In genomic region chr19:56832352-56832928, GRCh38 we compare ENCODE assay signal across 30 cellular contexts. TPM values are rescaled to one million over a fixed set of nuclear protein-coding genes. Genes with fewer than 3 reads are reported as not detected.
A peak's percentile ranks its signal among the peaks of the same experiment; 100 is the strongest.
DNase-seq lines count a peak whose midpoint lies in the region; ATAC-seq, FAIRE-seq and TF ChIP-seq lines count a peak whose summit lies in the region.
"Had no signal": no experiment of that assay in that cellular context is flagged by ENCODE, and none has a peak within 500 bp of the region (broad histone marks: within the 10 kb centered on the region; RNA-seq: fewer than 3 reads in every experiment).

No MANE protein-coding gene starts in this region.

- peaks cover 98% of the 10 kb centered on the region for H4K20me1 ChIP-seq in HepG2 (ENCODE audit: insufficient read depth, low read length)
- H4K20me1 ChIP-seq: BLaER1 had no signal

- H3K27me3 Mint-ChIP-seq in naive thymus-derived CD4-positive, alpha-beta T cell = peaks cover 0 to 20% (median 11%) of the 10 kb centered on the region in 5 donors
- H3K27me3 Mint-ChIP-seq: CD4-positive, CD25-positive, alpha-beta regulatory T cell had no signal

- no peak overlapping the region for H2AFZ ChIP-seq in HepG2 (ENCODE audit: low read length)

- H3K4me2 ChIP-seq in HepG2 (ENCODE audit: low read depth, low read length) = peak overlapping the region; percentile 28; the same call in 1 of the 2 replicates
- H3K4me2 ChIP-seq: A549, BLaER1 had no signal

- FAIRE-seq in HepG2 (lab: Jason Lieb, UNC) = no peak
- FAIRE-seq: A549, GM12878, GM12892, GM18507, GM19239 had no signal

- no peak for TF ChIP-seq RAD21 in HepG2 (CRISPR knock-in tag; IDR thresholded peaks at IDR 0.05)

- TF ChIP-seq EP300 in HepG2 (IDR thresholded peaks at IDR 0.05; ENCODE audit: low read depth in 2 of 2, low read length in 2 of 2) (no peak), HepG2 (CRISPR knock-in tag; IDR thresholded peaks at IDR 0.05; ENCODE audit: borderline replicate concordance) (no peak)

- in situ Hi-C loops in HepG2 (cut with HindIII; ENCODE audit: extremely low pct_ligation_motif_present, low pct_unique_long_range_greater_than_20kb) = loop anchor here (10.0 kb wide), 1 partner anchor 232 kb away; no protein-coding TSS in a partner anchor

- POLR2A ChIA-PET in HepG2 (lab: Yijun Ruan, JAX) = no interaction called here
- POLR2A ChIA-PET in naive thymus-derived CD4-positive, alpha-beta T cell (lab: Charles Lee) = no interaction called here
- POLR2A ChIA-PET in A673 (lab: Charles Lee; ENCODE audit: low non-redundant PET) = no interaction called here

- peaks cover 0 to 4% (median 0%) of the 10 kb centered on the region in 7 donors for H3K4me1 Mint-ChIP-seq in naive thymus-derived CD4-positive, alpha-beta T cell
- H3K4me1 Mint-ChIP-seq: CD4-positive, CD25-positive, alpha-beta regulatory T cell; CD8-positive, alpha-beta memory T cell had no signal

- H3K36me3 ChIP-seq in HepG2 (replicated peaks in 1 of 2; ENCODE audit: control insufficient read depth in 1 of 2, insufficient read depth in 2 of 2, low read length in 2 of 2) (peaks cover 20 to 66% of the 10 kb centered on the region in 2 experiments), right lobe of liver (no peaks in the 10 kb centered on the region), iPS-20b (ENCODE audit: insufficient read depth, low read depth, low read length) (no peaks in the 10 kb centered on the region), A673 (ENCODE audit: insufficient read depth, low read length, poor library complexity, severe bottlenecking) (peaks cover 68% of the 10 kb centered on the region)
- no peaks in the 10 kb centered on the region for H3K36me3 ChIP-seq in naive thymus-derived CD4-positive, alpha-beta T cell (ENCODE audit: control insufficient read depth in 2 of 3, insufficient read depth in 3 of 3, low read length in 3 of 3)
- H3K36me3 ChIP-seq: BE2C, BLaER1 had no signal

- H3K9me3 ChIP-seq in HepG2 (ENCODE audit: low read length) (no peaks in the 10 kb centered on the region), right lobe of liver (no peaks in the 10 kb centered on the region), iPS-20b (ENCODE audit: insufficient read depth, low read depth, low read length) (peaks cover 96% of the 10 kb centered on the region), A673 (ENCODE audit: low read depth, low read length, poor library complexity, severe bottlenecking) (no peaks in the 10 kb centered on the region)
- H3K9me3 ChIP-seq in naive thymus-derived CD4-positive, alpha-beta T cell (ENCODE audit: control insufficient read depth in 2 of 3, low read length in 3 of 3) = peaks cover 0 to 27% (median 6%) of the 10 kb centered on the region in 3 experiments
- H3K9me3 ChIP-seq: BE2C had no signal

- WGBS in HepG2 (ENCODE audit: low lambda C conversion rate) = 47% methylated on average over 5 of the region's 5 CpGs
- 57% methylated on average over 4 of the region's 5 CpGs for WGBS in right lobe of liver (ENCODE audit: insufficient coverage, low coverage, low lambda C conversion rate, missing lambda C conversion rate)

- intact Hi-C loops in HepG2 (cut with micrococcal nuclease; ENCODE audit: unreplicated experiment) (no loop called here), right lobe of liver (cut with DNase I) (no loop called here), A673 (cut with micrococcal nuclease; ENCODE audit: unreplicated experiment) (no loop called here)
- intact Hi-C loops in naive thymus-derived CD4-positive, alpha-beta T cell (cut with micrococcal nuclease) = no loop called here

- H3K9me3 Mint-ChIP-seq in naive thymus-derived CD4-positive, alpha-beta T cell = peaks cover 24 to 90% (median 47%) of the 10 kb centered on the region in 11 donors

- BruUV-seq in HepG2 (replicated peaks; lab: Mats Ljungman, UMichigan) (no TSS peak), A673 (replicated peaks; lab: Mats Ljungman, UMichigan) (no TSS peak)

- peak; percentile 23; the same call in 1 of the 3 replicates for ATAC-seq in HepG2
- no peak for ATAC-seq in right lobe of liver
- peak; percentile 16 for ATAC-seq in naive thymus-derived CD4-positive, alpha-beta T cell
- ATAC-seq: A549, GM12878 had no signal

- H3K79me2 ChIP-seq in HepG2 (ENCODE audit: insufficient read depth, low read length) = peaks cover 89% of the 10 kb centered on the region

- TF ChIP-seq POLR2A in HepG2 (IDR thresholded peaks at IDR 0.05; ENCODE audit: insufficient read depth in 1 of 2, low read depth in 2 of 2, low read length in 2 of 2) (peak; percentile 23 to 37; a peak in 1 of 4 replicates), right lobe of liver (IDR thresholded peaks at IDR 0.05) (no peak)

- H3K4me1 ChIP-seq in HepG2 (ENCODE audit: insufficient read depth, low read length) (peaks cover 80% of the 10 kb centered on the region), right lobe of liver (peaks cover 0 to 9% (median 0%) of the 10 kb centered on the region in 4 donors), iPS-20b (ENCODE audit: insufficient read depth, low read length) (no peaks in the 10 kb centered on the region), A673 (ENCODE audit: insufficient read depth, low read length, poor library complexity, severe bottlenecking) (peaks cover 7% of the 10 kb centered on the region)
- H3K4me1 ChIP-seq in naive thymus-derived CD4-positive, alpha-beta T cell (ENCODE audit: control insufficient read depth in 2 of 2, insufficient read depth in 2 of 2, low read length in 2 of 2) = no peaks in the 10 kb centered on the region
- H3K4me1 ChIP-seq: A549, BE2C, BLaER1 had no signal

- TF ChIP-seq CTCF in HepG2 (CRISPR knock-in tag; IDR thresholded peaks at IDR 0.05) = no peak
- no peak for TF ChIP-seq CTCF in right lobe of liver (IDR thresholded peaks at IDR 0.05)
- no peak for TF ChIP-seq CTCF in A673 (conservative IDR thresholded peaks at IDR 0.05; ENCODE audit: low read depth, low read length)

- no peak overlapping the region for H3K4me3 Mint-ChIP-seq in naive thymus-derived CD4-positive, alpha-beta T cell
- H3K4me3 Mint-ChIP-seq: CD14-positive monocyte; CD4-positive, alpha-beta memory T cell; CD4-positive, CD25-positive, alpha-beta regulatory T cell; CD8-positive, alpha-beta memory T cell had no signal

- no peak overlapping the region for H3K27ac Mint-ChIP-seq in naive thymus-derived CD4-positive, alpha-beta T cell
- H3K27ac Mint-ChIP-seq: CD14-positive monocyte; CD4-positive, alpha-beta memory T cell; CD4-positive, CD25-positive, alpha-beta regulatory T cell; CD8-positive, alpha-beta memory T cell had no signal

- H3K9ac ChIP-seq in HepG2 (ENCODE audit: insufficient read depth, low read depth, low read length) (no peak overlapping the region), iPS-20b (ENCODE audit: low read depth, low read length) (no peak overlapping the region)
- H3K9ac ChIP-seq: BLaER1 had no signal

- H3K4me3 ChIP-seq in HepG2 (replicated peaks in 1 of 3; ENCODE audit: insufficient read depth in 1 of 3, low read depth in 2 of 3, low read length in 3 of 3) (peak overlapping the region in 1 of 3 experiments; percentile 18; a peak in 1 of 6 replicates), right lobe of liver (no peak overlapping the region), iPS-20b (ENCODE audit: low read length) (peak overlapping the region; percentile 9; the same call in 1 of the 2 replicates), A673 (ENCODE audit: low read depth, low read length, poor library complexity, severe bottlenecking) (no peak overlapping the region)
- no peak overlapping the region for H3K4me3 ChIP-seq in naive thymus-derived CD4-positive, alpha-beta T cell (ENCODE audit: low read length)
- H3K4me3 ChIP-seq: A549, BLaER1, GM12878 had no signal

- H3K27me3 ChIP-seq in HepG2 (ENCODE audit: control insufficient read depth in 1 of 2, insufficient read depth in 2 of 2, low read length in 2 of 2) = no peaks in the 10 kb centered on the region
- H3K27me3 ChIP-seq in right lobe of liver = no peaks in the 10 kb centered on the region
- no peaks in the 10 kb centered on the region for H3K27me3 ChIP-seq in iPS-20b (ENCODE audit: insufficient read depth, low read length)
- H3K27me3 ChIP-seq in naive thymus-derived CD4-positive, alpha-beta T cell (ENCODE audit: control insufficient read depth in 2 of 2, insufficient read depth in 2 of 2, low read length in 2 of 2) = no peaks in the 10 kb centered on the region
- no peaks in the 10 kb centered on the region for H3K27me3 ChIP-seq in A673 (replicated peaks; ENCODE audit: insufficient read depth, low read depth, low read length, poor library complexity)
- H3K27me3 ChIP-seq: BE2C, BLaER1 had no signal

- H3K36me3 Mint-ChIP-seq in naive thymus-derived CD4-positive, alpha-beta T cell = peaks cover 0 to 23% (median 13%) of the 10 kb centered on the region in 5 donors
- H3K36me3 Mint-ChIP-seq: CD14-positive monocyte had no signal

- H3K27ac ChIP-seq in HepG2 (ENCODE audit: extremely low read length, insufficient read depth, low read length) (no peak overlapping the region), right lobe of liver (no peak overlapping the region), iPS-20b (ENCODE audit: low read length) (no peak overlapping the region), A673 (ENCODE audit: low read depth, low read length, poor library complexity, severe bottlenecking) (no peak overlapping the region)
- no peak overlapping the region for H3K27ac ChIP-seq in naive thymus-derived CD4-positive, alpha-beta T cell (ENCODE audit: low read depth, low read length)
- H3K27ac ChIP-seq: 22Rv1, A549, BLaER1 had no signal

- CTCF ChIA-PET in HepG2 (lab: Yijun Ruan, JAX; ENCODE audit: low intra/inter-chr PET ratio, low total read pairs) (no interaction called here), A673 (lab: Charles Lee) (no interaction called here)
- CTCF ChIA-PET in naive thymus-derived CD4-positive, alpha-beta T cell (lab: Charles Lee) = no interaction called here

- DNase-seq in HepG2 (ENCODE audit: low spot score) = peak; percentile 13
- no peak for DNase-seq in right lobe of liver
- DNase-seq in naive thymus-derived CD4-positive, alpha-beta T cell = no peak
- no peak for DNase-seq in A673 (ENCODE audit: low spot score)
- DNase-seq in stimulated activated CD4-positive, alpha-beta T cell treated with anti-CD3 and anti-CD28 coated beads, Interleukin-4, amount 100 ng/mL, for 1 hour = no peak
- DNase-seq: ACHN; BE2C; CD4-positive, alpha-beta memory T cell; CD4-positive, CD25-positive, alpha-beta regulatory T cell; CD8-positive, alpha-beta memory T cell; COR-L47; DMS 273 treated with DMSO at 0.1 percent for 48 hours; DMS153; DMS53; DMS79; DND-41; EL; GDM1 had no signal

RNA-seq across cellular contexts. Expression of gene PEG3, which starts 8.1 kb away (rescaled TPM):
- total RNA-seq in HepG2 (2016; rRNA removed; fragmentation: Illumina TruSeq; extraction: Trizol) = 394 and 704 TPM in 2 replicates
- 17.7 and 23.7 TPM in 2 replicates for total RNA-seq in HepG2 (2016; cell fraction: cytosol; rRNA removed; fragmentation: Illumina TruSeq; extraction: Trizol; ENCODE audit: low read depth)
- 382 and 653 TPM in 2 replicates for total RNA-seq in HepG2 (2016; cell fraction: insoluble cytoplasmic fraction; rRNA removed; fragmentation: Illumina TruSeq; extraction: Trizol)
- 115 and 127 TPM in 2 replicates for total RNA-seq in HepG2 (2016; cell fraction: membrane; rRNA removed; fragmentation: Illumina TruSeq; extraction: Trizol)
- total RNA-seq in HepG2 (2016; cell fraction: nucleus; rRNA removed; fragmentation: Illumina TruSeq; extraction: Trizol) = 396 and 431 TPM in 2 replicates
- polyA plus RNA-seq in HepG2 (2011; rRNA removed) = 207 and 217 TPM in 2 replicates
- polyA plus RNA-seq in HepG2 (2011; cell fraction: cytosol; rRNA removed) = 149 and 189 TPM in 2 replicates
- polyA plus RNA-seq in HepG2 (2011; cell fraction: nucleus; rRNA removed) = 427 and 442 TPM in 2 replicates
- 320 and 326 TPM in 2 replicates for polyA plus RNA-seq in HepG2 (2012)
- 19.8 and 21.8 TPM in 2 replicates for polyA plus RNA-seq in HepG2 (2016; cell fraction: cytosol; fragmentation: Illumina TruSeq; extraction: Trizol; ENCODE audit: low read depth)
- 400 and 409 TPM in 2 replicates for polyA plus RNA-seq in HepG2 (2016; cell fraction: insoluble cytoplasmic fraction; fragmentation: Illumina TruSeq; extraction: Trizol; ENCODE audit: low read depth)
- polyA plus RNA-seq in HepG2 (2016; cell fraction: membrane; fragmentation: Illumina TruSeq; extraction: Trizol; ENCODE audit: low read depth) = 62.9 and 76.9 TPM in 2 replicates
- polyA plus RNA-seq in HepG2 (2016; cell fraction: nucleus; fragmentation: Illumina TruSeq; extraction: Trizol; ENCODE audit: insufficient read depth, low read depth) = 445 and 465 TPM in 2 replicates
- 0.16 and 469 TPM in 2 replicates for polyA minus RNA-seq in HepG2 (2011; rRNA and poly(A)+ RNA removed; ENCODE audit: low replicate concordance)
- polyA minus RNA-seq in HepG2 (2011; cell fraction: cytosol; rRNA and poly(A)+ RNA removed) = 545 and 624 TPM in 2 replicates
- polyA minus RNA-seq in HepG2 (2011; cell fraction: nucleus; rRNA and poly(A)+ RNA removed) = 580 and 741 TPM in 2 replicates
- total RNA-seq in right lobe of liver = 1 to 10 TPM; 3.0 to 9.5 (median 6.5) TPM
- under 1 TPM in 1 of 5 experiments, not detected in 4; 0.15 TPM for total RNA-seq in naive thymus-derived CD4-positive, alpha-beta T cell
- polyA plus RNA-seq in naive thymus-derived CD4-positive, alpha-beta T cell = not detected
- total RNA-seq in A673 (2021) = 282 and 353 TPM in 2 replicates
- total RNA-seq: A172; CD4-positive, alpha-beta memory T cell; CD8-positive, alpha-beta memory T cell had no signal
- polyA plus RNA-seq: A549; AG04450; CD4-positive, alpha-beta memory T cell; CD8-positive, alpha-beta memory T cell had no signal

RNA-seq across cellular contexts. Expression of gene ZIM2, which starts 8.1 kb away (rescaled TPM):
- 4.4 and 10.3 TPM in 2 replicates for total RNA-seq in HepG2 (2016; rRNA removed; fragmentation: Illumina TruSeq; extraction: Trizol)
- total RNA-seq in HepG2 (2016; cell fraction: cytosol; rRNA removed; fragmentation: Illumina TruSeq; extraction: Trizol; ENCODE audit: low read depth) = 16.0 and 17.5 TPM in 2 replicates
- 4.3 and 9.2 TPM in 2 replicates for total RNA-seq in HepG2 (2016; cell fraction: insoluble cytoplasmic fraction; rRNA removed; fragmentation: Illumina TruSeq; extraction: Trizol)
- 9.9 and 10.9 TPM in 2 replicates for total RNA-seq in HepG2 (2016; cell fraction: membrane; rRNA removed; fragmentation: Illumina TruSeq; extraction: Trizol)
- 23.7 and 33.0 TPM in 2 replicates for total RNA-seq in HepG2 (2016; cell fraction: nucleus; rRNA removed; fragmentation: Illumina TruSeq; extraction: Trizol)
- polyA plus RNA-seq in HepG2 (2011; rRNA removed) = 5.4 and 7.2 TPM in 2 replicates
- 2.3 TPM in 2 replicates for polyA plus RNA-seq in HepG2 (2011; cell fraction: cytosol; rRNA removed)
- polyA plus RNA-seq in HepG2 (2011; cell fraction: nucleus; rRNA removed) = 14.9 and 17.2 TPM in 2 replicates
- 2.8 and 4.3 TPM in 2 replicates for polyA plus RNA-seq in HepG2 (2012)
- not detected in 2 replicates for polyA plus RNA-seq in HepG2 (2016; cell fraction: cytosol; fragmentation: Illumina TruSeq; extraction: Trizol; ENCODE audit: low read depth)
- polyA plus RNA-seq in HepG2 (2016; cell fraction: insoluble cytoplasmic fraction; fragmentation: Illumina TruSeq; extraction: Trizol; ENCODE audit: low read depth) = 0.98 and 1.3 TPM in 2 replicates
- polyA plus RNA-seq in HepG2 (2016; cell fraction: membrane; fragmentation: Illumina TruSeq; extraction: Trizol; ENCODE audit: low read depth) = not detected in 2 replicates
- 13.4 and 15.3 TPM in 2 replicates for polyA plus RNA-seq in HepG2 (2016; cell fraction: nucleus; fragmentation: Illumina TruSeq; extraction: Trizol; ENCODE audit: insufficient read depth, low read depth)
- polyA minus RNA-seq in HepG2 (2011; rRNA and poly(A)+ RNA removed; ENCODE audit: low replicate concordance) = 18.0 TPM in 1 of 2 replicates, not detected in the other
- 6.6 and 8.2 TPM in 2 replicates for polyA minus RNA-seq in HepG2 (2011; cell fraction: cytosol; rRNA and poly(A)+ RNA removed)
- 75.7 and 113 TPM in 2 replicates for polyA minus RNA-seq in HepG2 (2011; cell fraction: nucleus; rRNA and poly(A)+ RNA removed)
- 1 to 10 TPM in 1 of 6 experiments, under 1 TPM in 1, not detected in 4; 0.22 to 1.8 TPM for total RNA-seq in right lobe of liver
- total RNA-seq in naive thymus-derived CD4-positive, alpha-beta T cell = not detected
- polyA plus RNA-seq in naive thymus-derived CD4-positive, alpha-beta T cell = not detected
- 4.6 and 9.6 TPM in 2 replicates for total RNA-seq in A673 (2021)
- total RNA-seq: A172; CD4-positive, alpha-beta memory T cell; CD4-positive, CD25-positive, alpha-beta regulatory T cell; CD8-positive, alpha-beta memory T cell; G401; GM12878 had no signal
- polyA plus RNA-seq: A549; AG04450; CD14-positive monocyte; CD4-positive, alpha-beta memory T cell; CD4-positive, CD25-positive, alpha-beta regulatory T cell; CD8-positive, alpha-beta memory T cell; GM12878 had no signal

Comparison
In these comparisons a context has a peak if more than half of its experiments do, and no peak if none do; other contexts are left out.
1. ATAC-seq: peak in HepG2 (single experiment) and naive thymus-derived CD4-positive, alpha-beta T cell (single experiment); none in right lobe of liver (0 of 4).